In the genomic region with DNA sequence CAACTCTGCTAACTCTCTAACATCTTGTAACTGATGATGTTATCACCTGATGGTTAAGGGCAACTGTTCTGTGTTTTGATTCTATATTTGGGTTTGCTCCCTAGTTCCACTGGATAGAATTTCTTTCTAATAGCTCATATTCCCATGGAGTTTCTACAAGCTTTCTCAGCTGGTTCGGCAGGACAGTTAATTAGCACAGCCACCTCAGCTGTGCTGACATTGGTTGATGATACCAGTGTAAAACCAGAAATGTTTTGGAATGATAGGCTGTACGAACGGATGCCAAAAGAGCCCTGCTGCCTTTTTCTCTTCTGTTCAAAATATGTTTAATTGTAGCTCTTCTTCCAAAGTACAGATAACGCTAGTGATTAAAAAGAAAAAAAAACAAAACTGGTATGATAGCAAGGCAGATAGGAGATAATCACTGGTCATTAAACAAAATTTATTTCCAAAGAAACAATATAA, we compare ENCODE assay signal across 28 cellular contexts.
DNase-seq lines count a peak whose midpoint lies in the region; ATAC-seq and TF ChIP-seq lines count a peak whose summit lies in the region.
"Had no signal": no experiment of that assay in that cellular context is flagged by ENCODE, and none has a peak within 500 bp of the region (broad histone marks: within the 10 kb centered on the region; RNA-seq: fewer than 3 reads in every experiment).

No MANE protein-coding gene starts in this region.

- H3K9me3 ChIP-seq in CD8-positive, alpha-beta T cell (ENCODE audit: low read length), result no peaks in the 10 kb centered on the region

- H3K4me1 Mint-ChIP-seq in brain, result peaks cover 51% of the 10 kb centered on the region
- H3K4me1 Mint-ChIP-seq in CD8-positive, alpha-beta T cell (ENCODE audit: low read depth), result no peaks in the 10 kb centered on the region
- H3K4me1 Mint-ChIP-seq: activated CD4-positive, alpha-beta T cell treated with anti-CD3 and anti-CD28 coated beads, Interleukin-2, amount 10 ng/mL, durations not matched to agents 24 days and 14 days; activated naive CD4-positive, alpha-beta T cell treated with anti-CD3 and anti-CD28 coated beads, Interleukin-2, amount 50 U/mL, for 24 hours had no signal

- peak overlapping the region in 3 of 5 experiments; percentile 2 to 49 (median 2) for H3K27ac Mint-ChIP-seq in brain
- H3K27ac Mint-ChIP-seq in CD8-positive, alpha-beta T cell, result no peak overlapping the region
- H3K27ac Mint-ChIP-seq: activated CD4-positive, alpha-beta T cell treated with anti-CD3 and anti-CD28 coated beads, Interleukin-2, amount 10 ng/mL, durations not matched to agents 24 days and 14 days; activated naive CD4-positive, alpha-beta T cell treated with anti-CD3 and anti-CD28 coated beads, Interleukin-2, amount 50 U/mL, for 24 hours; neural progenitor cell had no signal

- DNase-seq in NCI-H146 (lab: John Stamatoyannopoulos, UW) (peak; percentile 14), NCI-H146 treated with DMSO at 0.1 percent for 48 hours (lab: John Stamatoyannopoulos, UW; ENCODE audit: unreplicated experiment) (no peak), left kidney (ENCODE audit: low read depth, low spot score) (peak; percentile 50), NCI-H82 treated with DMSO at 0.1 percent for 48 hours (lab: John Stamatoyannopoulos, UW; ENCODE audit: unreplicated experiment) (no peak), hypothalamus (lab: John Stamatoyannopoulos, UW) (no peak)
- DNase-seq in CD8-positive, alpha-beta T cell, result no peak
- DNase-seq: activated CD4-positive, alpha-beta T cell treated with anti-CD3 and anti-CD28 coated beads, Interleukin-2, amount 10 ng/mL, durations not matched to agents 24 days and 14 days; amniotic stem cell; brain microvascular endothelial cell; foreskin melanocyte; GOT3; NCI-H1048; NCI-H187; NCI-H2227 treated with DMSO at 0.1 percent for 48 hours; NCI-H526; PC-9; SHP77 treated with DMSO at 0.1 percent for 48 hours; stimulated activated CD4-positive, alpha-beta T cell treated with anti-CD3 and anti-CD28 coated beads, Interleukin-4, amount 100 ng/mL, for 1 hour; SW 1271 had no signal

- no peak overlapping the region for H3K4me3 ChIP-seq in CD8-positive, alpha-beta T cell (ENCODE audit: low read depth, low read length)
- H3K4me3 ChIP-seq: dorsolateral prefrontal cortex, hepatocyte, neural progenitor cell, PC-9, tibial nerve had no signal

- no peaks in the 10 kb centered on the region for H3K27me3 ChIP-seq in CD8-positive, alpha-beta T cell (ENCODE audit: insufficient read depth, low read length)
- H3K27me3 ChIP-seq: brain microvascular endothelial cell, dorsolateral prefrontal cortex, hepatocyte, neural progenitor cell, tibial nerve had no signal

- H3K36me3 ChIP-seq in CD8-positive, alpha-beta T cell (ENCODE audit: insufficient read depth, low read length), result no peaks in the 10 kb centered on the region
- H3K36me3 ChIP-seq: brain microvascular endothelial cell, neural progenitor cell, tibial nerve had no signal

- no peak overlapping the region for H3K27ac ChIP-seq in CD8-positive, alpha-beta T cell (ENCODE audit: low read depth, low read length)
- H3K27ac ChIP-seq: 22Rv1, brain microvascular endothelial cell, dorsolateral prefrontal cortex, hepatocyte, neural progenitor cell, PC-9, tibial nerve had no signal

- POLR2A ChIA-PET in CD8-positive, alpha-beta T cell (lab: Charles Lee), result no interaction called here

- no peaks in the 10 kb centered on the region for H3K27me3 Mint-ChIP-seq in brain
- no peaks in the 10 kb centered on the region for H3K27me3 Mint-ChIP-seq in CD8-positive, alpha-beta T cell (ENCODE audit: low read depth)
- H3K27me3 Mint-ChIP-seq: activated CD4-positive, alpha-beta T cell treated with anti-CD3 and anti-CD28 coated beads, Interleukin-2, amount 10 ng/mL, durations not matched to agents 24 days and 14 days; activated naive CD4-positive, alpha-beta T cell treated with anti-CD3 and anti-CD28 coated beads, Interleukin-2, amount 50 U/mL, for 24 hours had no signal

- CTCF ChIA-PET in CD8-positive, alpha-beta T cell (lab: Charles Lee), result no interaction called here

- no peak overlapping the region for H3K4me3 Mint-ChIP-seq in brain
- H3K4me3 Mint-ChIP-seq in CD8-positive, alpha-beta T cell, result no peak overlapping the region
- H3K4me3 Mint-ChIP-seq: activated CD4-positive, alpha-beta T cell treated with anti-CD3 and anti-CD28 coated beads, Interleukin-2, amount 10 ng/mL, durations not matched to agents 24 days and 14 days; activated naive CD4-positive, alpha-beta T cell treated with anti-CD3 and anti-CD28 coated beads, Interleukin-2, amount 50 U/mL, for 24 hours; neural progenitor cell had no signal

- no peak for ATAC-seq in GM19324 (IDR thresholded peaks at IDR 0.05; ENCODE audit: low FRiP score, unreplicated experiment)
- no peak for ATAC-seq in CD8-positive, alpha-beta T cell
- ATAC-seq: sciatic nerve had no signal

- intact Hi-C loops in CD8-positive, alpha-beta T cell (cut with DNase I, micrococcal nuclease), result no loop called here

- H3K9me3 Mint-ChIP-seq in brain, result peaks cover 0 to 3% (median 0%) of the 10 kb centered on the region in 5 experiments
- peaks cover 2% of the 10 kb centered on the region for H3K9me3 Mint-ChIP-seq in CD8-positive, alpha-beta T cell
- H3K9me3 Mint-ChIP-seq: activated CD4-positive, alpha-beta T cell treated with anti-CD3 and anti-CD28 coated beads, Interleukin-2, amount 10 ng/mL, durations not matched to agents 24 days and 14 days; activated naive CD4-positive, alpha-beta T cell treated with anti-CD3 and anti-CD28 coated beads, Interleukin-2, amount 50 U/mL, for 24 hours had no signal

- no peaks in the 10 kb centered on the region for H3K36me3 Mint-ChIP-seq in brain
- H3K36me3 Mint-ChIP-seq in CD8-positive, alpha-beta T cell, result no peaks in the 10 kb centered on the region
- H3K36me3 Mint-ChIP-seq: activated naive CD4-positive, alpha-beta T cell treated with anti-CD3 and anti-CD28 coated beads, Interleukin-2, amount 50 U/mL, for 24 hours; neural progenitor cell had no signal

- TF ChIP-seq CTCF in brain (conservative IDR thresholded peaks at IDR 0.05), result no peak
- no peak for TF ChIP-seq CTCF in CD8-positive, alpha-beta T cell (IDR thresholded peaks at IDR 0.05)

- no peaks in the 10 kb centered on the region for H3K4me1 ChIP-seq in CD8-positive, alpha-beta T cell (ENCODE audit: insufficient read depth, low read length)
- H3K4me1 ChIP-seq: tibial nerve had no signal

Comparison
In these comparisons a context has a peak if more than half of its experiments do, and no peak if none do; other contexts are left out.
1. DNase-seq: peak in NCI-H146 (single experiment) and left kidney (single experiment); none in NCI-H146 treated with DMSO at 0.1 percent for 48 hours (single experiment), CD8-positive, alpha-beta T cell (0 of 7), NCI-H82 treated with DMSO at 0.1 percent for 48 hours (single experiment) and hypothalamus (0 of 51).